In genomic region chr9:33816327-33817252, GRCh38 we compare ENCODE assay signal across 8 cellular contexts. TPM values are rescaled to one million over a fixed set of nuclear protein-coding genes. Genes with fewer than 3 reads are reported as not detected.
A peak's percentile ranks its signal among the peaks of the same experiment; 100 is the strongest.
DNase-seq lines count a peak whose midpoint lies in the region; ATAC-seq and TF ChIP-seq lines count a peak whose summit lies in the region.

Gene UBE2R2, plus strand, starts transcription at chr9:33817160. Its CDS starts 598 bp downstream, at chr9:33817758.

- 2 to 9% (median 3%) methylated on average over 12 to 54 of the region's 66 CpGs for WGBS in spleen, 5 donors

- H3K27ac Mint-ChIP-seq in activated B cell treated with CpG ODN at 0.5 μM for 24 hours (peak within 1 kb of the TSS; percentile 98), immature natural killer cell (peak within 1 kb of the TSS; percentile 96 to 99 (median 98))

- H3K27me3 Mint-ChIP-seq in activated B cell treated with CpG ODN at 0.5 μM for 24 hours = no peaks in the 10 kb centered on the region
- peaks cover 14 to 21% (median 16%) of the 10 kb centered on the region in 3 donors for H3K27me3 Mint-ChIP-seq in immature natural killer cell (ENCODE audit: low read depth in 3 of 3)

- H3K4me1 Mint-ChIP-seq in activated B cell treated with CpG ODN at 0.5 μM for 24 hours (peaks cover 61% of the 10 kb centered on the region), immature natural killer cell (peaks cover 58 to 61% of the 10 kb centered on the region in 2 donors)

- ATAC-seq in GM19023 (IDR thresholded peaks at IDR 0.05; ENCODE audit: unreplicated experiment) (peak; percentile 64), HG03196 (IDR thresholded peaks at IDR 0.05; ENCODE audit: unreplicated experiment) (peak; percentile 46), activated B cell treated with CpG ODN at 0.5 μM for 24 hours (ENCODE audit: low read depth) (peak; percentile 72)

- DNase-seq in AG08395 (ENCODE audit: low spot score) = peak; percentile 99
- DNase-seq in NCI-H345 (lab: John Stamatoyannopoulos, UW) = peak; percentile 91
- DNase-seq in activated B cell treated with CpG ODN at 0.5 μM for 24 hours = peak; percentile 79
- DNase-seq in cardiac fibroblast (ENCODE audit: low read depth in 2 of 2) = peak; percentile 91 to 96
- peak; percentile 93 to 94 (median 93) for DNase-seq in immature natural killer cell
- DNase-seq in spleen = peak; percentile 97

- H3K27ac ChIP-seq in spleen = peak within 1 kb of the TSS; percentile 98 to 100 (median 99)

- no peaks in the 10 kb centered on the region for H3K27me3 ChIP-seq in spleen (replicated peaks in 1 of 7)

- peaks cover 40 to 70% (median 65%) of the 10 kb centered on the region in 6 donors for H3K4me1 ChIP-seq in spleen

- H3K9me3 Mint-ChIP-seq in activated B cell treated with CpG ODN at 0.5 μM for 24 hours (no peaks in the 10 kb centered on the region), immature natural killer cell (no peaks in the 10 kb centered on the region)

- no peaks in the 10 kb centered on the region for H3K9me3 ChIP-seq in spleen

- peak; percentile 16 to 37 (median 31) for TF ChIP-seq POLR2A in spleen (IDR thresholded peaks at IDR 0.05)

- CTCF ChIA-PET in activated B cell treated with CpG ODN at 0.5 μM for 24 hours (lab: Charles Lee) = interaction anchor here (1.0 to 4.3 kb wide), 3 partner anchors 9 to 108 kb away, joined by 3 to 77 read pairs (median 4); no protein-coding TSS in a partner anchor

- POLR2A ChIA-PET in activated B cell treated with CpG ODN at 0.5 μM for 24 hours (lab: Charles Lee) = interaction anchor here (0.6 to 1.9 kb wide), 12 partner anchors 8 to 1345 kb away, joined by 3 to 10 read pairs (median 3); partner anchors contain the start of genes DNAJA1 and UNC13B

- peak within 1 kb of the TSS; percentile 90 for H3K4me3 Mint-ChIP-seq in activated B cell treated with CpG ODN at 0.5 μM for 24 hours
- peak within 1 kb of the TSS; percentile 94 to 99 (median 97) for H3K4me3 Mint-ChIP-seq in immature natural killer cell

- H3K4me3 ChIP-seq in cardiac fibroblast (replicated peaks in 1 of 2; ENCODE audit: low read depth in 2 of 2, low read length in 2 of 2) (peak within 1 kb of the TSS; percentile 85 to 90), spleen (peak within 1 kb of the TSS; percentile 64 to 92 (median 76))

- H3K36me3 ChIP-seq in spleen = no peaks in the 10 kb centered on the region

- intact Hi-C loops in activated B cell treated with CpG ODN at 0.5 μM for 24 hours (cut with micrococcal nuclease) (loop anchor here (1.0 to 10.0 kb wide), 10 partner anchors 233 to 1998 kb away; partner anchors contain the start of genes DCAF12, DNAI1, FAM219A and HINT2), spleen (cut with DNase I; ENCODE audit: low total_unique reads) (no loop called here)

- no peak for TF ChIP-seq CTCF in activated B cell treated with CpG ODN at 0.5 μM for 24 hours (IDR thresholded peaks at IDR 0.05)
- TF ChIP-seq CTCF in cardiac fibroblast (IDR thresholded peaks at IDR 0.05; ENCODE audit: low read depth, low read length) = no peak
- TF ChIP-seq CTCF in spleen (IDR thresholded peaks at IDR 0.05 in 8 of 11, conservative IDR thresholded peaks at IDR 0.05 in 3 of 11) = peak in 1 of 11 experiments; percentile 27

- H3K36me3 Mint-ChIP-seq in activated B cell treated with CpG ODN at 0.5 μM for 24 hours (ENCODE audit: low read depth) (peaks cover 11% of the 10 kb centered on the region), immature natural killer cell (no peaks in the 10 kb centered on the region)

RNA-seq across cellular contexts. Expression of gene UBE2R2, which starts in this region (rescaled TPM):
- total RNA-seq in activated B cell treated with CpG ODN at 0.5 μM for 24 hours (28.5 and 28.9 TPM in 2 replicates), spleen (10 to 100 TPM; 33.4 to 48.5 (median 41.7) TPM)
- polyA plus RNA-seq in immature natural killer cell (10 to 100 TPM; 13.9 to 21.9 (median 18.0) TPM), spleen (10 to 100 TPM; 15.2 to 20.2 (median 19.4) TPM)

Comparison
In these comparisons a context has a peak if more than half of its experiments do, and no peak if none do; other contexts are left out.
1. Peak in every context shown above with its lines: DNase-seq, ATAC-seq, H3K4me3 ChIP-seq and H3K27ac ChIP-seq.